ENCODE assay signal across 1 cellular context in genomic region chr6:8113260-8113659, GRCh38.
TF ChIP-seq lines count a peak whose summit lies in the region.

No MANE protein-coding gene starts in this region.

TF ChIP-seq in SK-N-SH treated with all-trans-retinoic acid at 6 μM for 48 hours, 23 proteins besides CTCF, POLR2A, EP300 and RAD21 (continued from another document):
- TF ChIP-seq CSDC2 (CRISPR knock-in tag; IDR thresholded peaks at IDR 0.05) (no peak), TCF4 (CRISPR knock-in tag; IDR thresholded peaks at IDR 0.05; ENCODE audit: borderline replicate concordance) (no peak)
